8 cellular contexts compared by ENCODE assay signal in genomic region chr1:228902781-228903572, GRCh38.
DNase-seq lines count a peak whose midpoint lies in the region; ATAC-seq and TF ChIP-seq lines count a peak whose summit lies in the region.

No MANE protein-coding gene starts in this region.

- TF ChIP-seq CTCF in fibroblast of lung (conservative IDR thresholded peaks at IDR 0.05 in 1 of 2, IDR thresholded peaks at IDR 0.05 in 1 of 2; ENCODE audit: low read depth in 1 of 2, low read length in 2 of 2): no peak

- DNase-seq in GM03348 (ENCODE audit: low spot score): peak; percentile 88
- DNase-seq in fibroblast of lung (ENCODE audit: low read depth in 2 of 2): peak; percentile 97 to 100
- peak; percentile 84 for DNase-seq in occipital lobe (lab: John Stamatoyannopoulos, UW)
- DNase-seq in SKM-1 treated with dmso at 0.1 percent for 144 hours (lab: John Stamatoyannopoulos, UW; ENCODE audit: unreplicated experiment): no peak

- no peaks in the 10 kb centered on the region for H3K9me3 ChIP-seq in fibroblast of lung (ENCODE audit: control insufficient read depth, insufficient read depth, low read depth, low read length)

- no peak overlapping the region for H3K9ac ChIP-seq in fibroblast of lung (ENCODE audit: insufficient read depth, low read length)

- no peak overlapping the region for H3K4me3 ChIP-seq in fibroblast of lung (replicated peaks in 1 of 4; ENCODE audit: control extremely low read depth in 1 of 4, insufficient read depth in 1 of 4, low read depth in 3 of 4, low read length in 4 of 4)

- H3K36me3 ChIP-seq in fibroblast of lung (ENCODE audit: control insufficient read depth, insufficient read depth, low read length): no peaks in the 10 kb centered on the region

- H3K4me2 ChIP-seq in fibroblast of lung (ENCODE audit: extremely low read depth, insufficient read depth, low read length): peak overlapping the region; percentile 54

- no peak overlapping the region for H3K27ac ChIP-seq in fibroblast of lung (ENCODE audit: insufficient read depth, low read length)

- ATAC-seq in GM18502 (IDR thresholded peaks at IDR 0.05; ENCODE audit: poor library complexity, unreplicated experiment) (no peak), GM21528 (IDR thresholded peaks at IDR 0.05; ENCODE audit: low FRiP score, unreplicated experiment) (no peak), HG02870 (IDR thresholded peaks at IDR 0.05; ENCODE audit: unreplicated experiment) (no peak)

- H2AFZ ChIP-seq in fibroblast of lung (ENCODE audit: low read length): no peak overlapping the region

- H3K27me3 ChIP-seq in fibroblast of lung (ENCODE audit: control insufficient read depth, insufficient read depth, low read length): peaks cover 7% of the 10 kb centered on the region

- no peaks in the 10 kb centered on the region for H4K20me1 ChIP-seq in fibroblast of lung (ENCODE audit: control insufficient read depth, extremely low read depth, insufficient read depth, low read length)

- H3K4me1 ChIP-seq in fibroblast of lung (ENCODE audit: control insufficient read depth, extremely low read depth, insufficient read depth, low read length): peaks cover 6% of the 10 kb centered on the region

- H3K79me2 ChIP-seq in fibroblast of lung (ENCODE audit: control insufficient read depth, insufficient read depth, low read length): no peaks in the 10 kb centered on the region

TF ChIP-seq in PFSK-1, 5 proteins besides CTCF, POLR2A, EP300 and RAD21:
- TF ChIP-seq, protein P1, sequence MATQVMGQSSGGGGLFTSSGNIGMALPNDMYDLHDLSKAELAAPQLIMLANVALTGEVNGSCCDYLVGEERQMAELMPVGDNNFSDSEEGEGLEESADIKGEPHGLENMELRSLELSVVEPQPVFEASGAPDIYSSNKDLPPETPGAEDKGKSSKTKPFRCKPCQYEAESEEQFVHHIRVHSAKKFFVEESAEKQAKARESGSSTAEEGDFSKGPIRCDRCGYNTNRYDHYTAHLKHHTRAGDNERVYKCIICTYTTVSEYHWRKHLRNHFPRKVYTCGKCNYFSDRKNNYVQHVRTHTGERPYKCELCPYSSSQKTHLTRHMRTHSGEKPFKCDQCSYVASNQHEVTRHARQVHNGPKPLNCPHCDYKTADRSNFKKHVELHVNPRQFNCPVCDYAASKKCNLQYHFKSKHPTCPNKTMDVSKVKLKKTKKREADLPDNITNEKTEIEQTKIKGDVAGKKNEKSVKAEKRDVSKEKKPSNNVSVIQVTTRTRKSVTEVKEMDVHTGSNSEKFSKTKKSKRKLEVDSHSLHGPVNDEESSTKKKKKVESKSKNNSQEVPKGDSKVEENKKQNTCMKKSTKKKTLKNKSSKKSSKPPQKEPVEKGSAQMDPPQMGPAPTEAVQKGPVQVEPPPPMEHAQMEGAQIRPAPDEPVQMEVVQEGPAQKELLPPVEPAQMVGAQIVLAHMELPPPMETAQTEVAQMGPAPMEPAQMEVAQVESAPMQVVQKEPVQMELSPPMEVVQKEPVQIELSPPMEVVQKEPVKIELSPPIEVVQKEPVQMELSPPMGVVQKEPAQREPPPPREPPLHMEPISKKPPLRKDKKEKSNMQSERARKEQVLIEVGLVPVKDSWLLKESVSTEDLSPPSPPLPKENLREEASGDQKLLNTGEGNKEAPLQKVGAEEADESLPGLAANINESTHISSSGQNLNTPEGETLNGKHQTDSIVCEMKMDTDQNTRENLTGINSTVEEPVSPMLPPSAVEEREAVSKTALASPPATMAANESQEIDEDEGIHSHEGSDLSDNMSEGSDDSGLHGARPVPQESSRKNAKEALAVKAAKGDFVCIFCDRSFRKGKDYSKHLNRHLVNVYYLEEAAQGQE (IDR thresholded peaks at IDR 0.05; ENCODE audit: insufficient read depth in 1 of 2, low read depth in 2 of 2, low read length in 2 of 2): peak in 1 of 2 experiments; percentile 69; a peak in 2 of 4 replicates
- no peak; the same call in 1 of the 2 replicates for TF ChIP-seq TAF1 (IDR thresholded peaks at IDR 0.05; ENCODE audit: borderline replicate concordance, insufficient read depth, low read length)
- peak; percentile 80; the same call in 1 of the 2 replicates for TF ChIP-seq SIN3A (IDR thresholded peaks at IDR 0.05; ENCODE audit: borderline replicate concordance, insufficient read depth, low read length)
- no peak for TF ChIP-seq FOXP2 (optimal IDR thresholded peaks at IDR 0.05; ENCODE audit: borderline replicate concordance, extremely low read depth, extremely low read length, insufficient read depth)
- peak; percentile 36; the same call in 1 of the 2 replicates for TF ChIP-seq POLR2AphosphoS5 (IDR thresholded peaks at IDR 0.05; ENCODE audit: low read depth, low read length)
